In genomic region chr2:19425419-19425818, GRCh38 we compare ENCODE assay signal across 1 cellular context.
TF ChIP-seq lines count a peak whose summit lies in the region.

No MANE protein-coding gene starts in this region.

TF ChIP-seq in IMR-90, 13 proteins besides CTCF, POLR2A, EP300 and RAD21:
- TF ChIP-seq CHD1 (IDR thresholded peaks at IDR 0.05; ENCODE audit: low read depth, low read length) (no peak), CEBPB (IDR thresholded peaks at IDR 0.05; ENCODE audit: low read depth, low read length) (peak; percentile 32; the same call in 1 of the 2 replicates)
